ENCODE assay signal across 11 cellular contexts in genomic region chr4:38815879-38816782, GRCh38. TPM values are rescaled to one million over a fixed set of nuclear protein-coding genes. Genes with fewer than 3 reads are reported as not detected.
DNase-seq lines count a peak whose midpoint lies in the region; ATAC-seq lines count a peak whose summit lies in the region.
"Had no signal": no experiment of that assay in that cellular context is flagged by ENCODE, and none has a peak within 500 bp of the region (broad histone marks: within the 10 kb centered on the region; RNA-seq: fewer than 3 reads in every experiment).

No MANE protein-coding gene starts in this region.

- peaks cover 2 to 4% of the 10 kb centered on the region in 2 donors for H3K9me3 Mint-ChIP-seq in activated T-cell treated with anti-CD3 and anti-CD28 coated beads, Interleukin-2, amount 50 U/mL, for 72 hours

- H3K4me3 Mint-ChIP-seq in activated T-cell treated with anti-CD3 and anti-CD28 coated beads, Interleukin-2, amount 50 U/mL, for 72 hours = no peak overlapping the region

- H3K27me3 Mint-ChIP-seq in activated T-cell treated with anti-CD3 and anti-CD28 coated beads, Interleukin-2, amount 50 U/mL, for 72 hours (ENCODE audit: low read depth) = no peaks in the 10 kb centered on the region

- intact Hi-C loops in left ventricle myocardium superior (cut with micrococcal nuclease) = no loop called here

- DNase-seq in activated T-cell treated with anti-CD3 and anti-CD28 coated beads, Interleukin-2, amount 50 U/mL, for 72 hours = no peak
- no peak for DNase-seq in activated T-cell treated with anti-CD3 and anti-CD28 coated beads, Interleukin-2, amount 50 U/mL, for 1 hour
- peak; percentile 55 for DNase-seq in SKM-1 (lab: John Stamatoyannopoulos, UW; ENCODE audit: unreplicated experiment)
- DNase-seq in left ventricle myocardium superior = no peak
- no peak for DNase-seq in ecto neural progenitor cell (ENCODE audit: low spot score)
- no peak for DNase-seq in HuH-7.5 (ENCODE audit: low spot score)

- peak overlapping the region; percentile 64 for H3K27ac Mint-ChIP-seq in activated T-cell treated with anti-CD3 and anti-CD28 coated beads, Interleukin-2, amount 50 U/mL, for 72 hours

- no peaks in the 10 kb centered on the region for H3K36me3 Mint-ChIP-seq in activated T-cell treated with anti-CD3 and anti-CD28 coated beads, Interleukin-2, amount 50 U/mL, for 72 hours (ENCODE audit: insufficient read depth in 2 of 2)

- H3K27ac ChIP-seq in temporal lobe (ENCODE audit: low read depth, low read length) = peak overlapping the region; percentile 54
- H3K27ac ChIP-seq: A549 had no signal

- ATAC-seq in activated T-cell treated with anti-CD3 and anti-CD28 coated beads, Interleukin-2, amount 50 U/mL, for 72 hours (replicated peaks in 1 of 2) = peak in 1 of 2 donors; percentile 34
- peak; percentile 66 for ATAC-seq in left ventricle myocardium superior
- no peak for ATAC-seq in GM18520 (IDR thresholded peaks at IDR 0.05; ENCODE audit: unreplicated experiment)
- ATAC-seq: A549, Panc1 had no signal

- peaks cover 26% of the 10 kb centered on the region for H3K4me1 Mint-ChIP-seq in activated T-cell treated with anti-CD3 and anti-CD28 coated beads, Interleukin-2, amount 50 U/mL, for 72 hours (ENCODE audit: low read depth)

RNA-seq across cellular contexts. Expression of gene TLR1, which starts 11.5 kb away (rescaled TPM):
- total RNA-seq in activated T-cell treated with anti-CD3 and anti-CD28 coated beads, Interleukin-2, amount 50 U/mL, for 72 hours = 1 to 10 TPM; 1.9 to 3.2 TPM
- total RNA-seq in left ventricle myocardium superior (5.0 TPM), temporal lobe (8.9 TPM)

RNA-seq across cellular contexts. Expression of gene TLR10, which starts 33.3 kb away (rescaled TPM):
- total RNA-seq in activated T-cell treated with anti-CD3 and anti-CD28 coated beads, Interleukin-2, amount 50 U/mL, for 72 hours = under 1 TPM in 1 of 2 donors, not detected in 1; 0.12 TPM
- total RNA-seq in left ventricle myocardium superior (not detected), temporal lobe (0.74 TPM)
- total RNA-seq: smooth muscle cell had no signal

RNA-seq across cellular contexts. Expression of gene TLR6, which starts 40.5 kb away (rescaled TPM):
- total RNA-seq in activated T-cell treated with anti-CD3 and anti-CD28 coated beads, Interleukin-2, amount 50 U/mL, for 72 hours = 1 to 10 TPM; 3.6 to 3.8 TPM
- total RNA-seq in left ventricle myocardium superior (1.5 TPM), temporal lobe (0.49 TPM)

RNA-seq across cellular contexts. Expression of gene FAM114A1, which starts 51.5 kb away (rescaled TPM):
- total RNA-seq in activated T-cell treated with anti-CD3 and anti-CD28 coated beads, Interleukin-2, amount 50 U/mL, for 72 hours = under 1 TPM; 0.48 to 0.83 TPM
- 14.8 TPM for total RNA-seq in left ventricle myocardium superior
- total RNA-seq in temporal lobe = 8.4 TPM
